ENCODE assay signal across 8 cellular contexts in genomic region chr5:174910245-174910737, GRCh38.
DNase-seq lines count a peak whose midpoint lies in the region; ATAC-seq, FAIRE-seq and TF ChIP-seq lines count a peak whose summit lies in the region.

No MANE protein-coding gene starts in this region.

- CTCF ChIA-PET in HepG2 (lab: Yijun Ruan, JAX; ENCODE audit: low intra/inter-chr PET ratio, low total read pairs): interaction anchor here (3.1 kb wide), 1 partner anchor 26 kb away, joined by 17 read pairs; no protein-coding TSS in a partner anchor

- ATAC-seq in HG02623 (IDR thresholded peaks at IDR 0.05; ENCODE audit: unreplicated experiment) (peak; percentile 82), HepG2 (peak; percentile 99)

- TF ChIP-seq POLR2A in HepG2 (IDR thresholded peaks at IDR 0.05; ENCODE audit: insufficient read depth in 1 of 2, low read depth in 2 of 2, low read length in 2 of 2): no peak

- H3K9me3 ChIP-seq in HepG2 (ENCODE audit: low read length): no peaks in the 10 kb centered on the region

- intact Hi-C loops in HepG2 (cut with micrococcal nuclease; ENCODE audit: unreplicated experiment): no loop called here

- no peak overlapping the region for H3K27ac ChIP-seq in HepG2 (ENCODE audit: extremely low read length, insufficient read depth, low read length)

- no peaks in the 10 kb centered on the region for H3K79me2 ChIP-seq in HepG2 (ENCODE audit: insufficient read depth, low read length)

- TF ChIP-seq RAD21 in HepG2 (CRISPR knock-in tag; IDR thresholded peaks at IDR 0.05): peak; percentile 69

- H2AFZ ChIP-seq in HepG2 (ENCODE audit: low read length): no peak overlapping the region

- H3K4me3 ChIP-seq in HepG2 (replicated peaks in 1 of 3; ENCODE audit: insufficient read depth in 1 of 3, low read depth in 2 of 3, low read length in 3 of 3): no peak overlapping the region

- TF ChIP-seq EP300 in HepG2 (IDR thresholded peaks at IDR 0.05; ENCODE audit: low read depth in 2 of 2, low read length in 2 of 2) (no peak), HepG2 (CRISPR knock-in tag; IDR thresholded peaks at IDR 0.05; ENCODE audit: borderline replicate concordance) (no peak)

- in situ Hi-C loops in HepG2 (cut with HindIII; ENCODE audit: extremely low pct_ligation_motif_present, low pct_unique_long_range_greater_than_20kb): no loop called here

- POLR2A ChIA-PET in HepG2 (lab: Yijun Ruan, JAX): no interaction called here

- 0 out of 5 replicates have a peak, but pooled peaks cover 0 to 9% of the 10 kb centered on the region in 2 experiments for H3K27me3 ChIP-seq in HepG2 (ENCODE audit: control insufficient read depth in 1 of 2, insufficient read depth in 2 of 2, low read length in 2 of 2)

- H3K4me1 ChIP-seq in HepG2 (ENCODE audit: insufficient read depth, low read length): peaks cover 4% of the 10 kb centered on the region; the same call in 1 of the 2 replicates

- 0 out of 2 replicates have a peak overlapping the region, but pooled peaks have one; percentile 29 for H3K4me2 ChIP-seq in HepG2 (ENCODE audit: low read depth, low read length)

- no TSS peak for BruUV-seq in HepG2 (replicated peaks; lab: Mats Ljungman, UMichigan)

- H3K36me3 ChIP-seq in HepG2 (replicated peaks in 1 of 2; ENCODE audit: control insufficient read depth in 1 of 2, insufficient read depth in 2 of 2, low read length in 2 of 2): no peaks in the 10 kb centered on the region

- no peaks in the 10 kb centered on the region for H4K20me1 ChIP-seq in HepG2 (ENCODE audit: insufficient read depth, low read length)

- peak; percentile 32 for DNase-seq in NCI-H2171 treated with DMSO at 0.1 percent for 48 hours (lab: John Stamatoyannopoulos, UW)
- DNase-seq in NCI-H2171 (lab: John Stamatoyannopoulos, UW): no peak
- peak; percentile 1 to 18 for DNase-seq in NCI-H1930 (lab: John Stamatoyannopoulos, UW)
- DNase-seq in activated CD4-positive, CD25-positive, alpha-beta regulatory T cell treated with anti-CD3 and anti-CD28 coated beads, Interleukin-2, amount 50 U/mL, for 16 hours (ENCODE audit: low read depth, low spot score): peak; percentile 6
- DNase-seq in cerebellar cortex (ENCODE audit: low spot score): peak; percentile 46
- DNase-seq in HepG2 (ENCODE audit: low spot score): peak; percentile 36
- peak; percentile 26 to 58 (median 36) for DNase-seq in stimulated activated CD4-positive, alpha-beta T cell treated with anti-CD3 and anti-CD28 coated beads, TNF-alpha, amount 100 ng/mL, for 24 hours (ENCODE audit: low read depth in 3 of 3)

- WGBS in HepG2 (ENCODE audit: low lambda C conversion rate): 2% methylated on average over 16 of the region's 17 CpGs

- FAIRE-seq in HepG2 (lab: Jason Lieb, UNC): peak; percentile 73

- H3K9ac ChIP-seq in HepG2 (ENCODE audit: insufficient read depth, low read depth, low read length): no peak overlapping the region

- peak; percentile 94 for TF ChIP-seq CTCF in HepG2 (CRISPR knock-in tag; IDR thresholded peaks at IDR 0.05)

TF ChIP-seq in HepG2, 621 proteins besides CTCF, POLR2A, EP300 and RAD21 (continues in another document):
- TF ChIP-seq MAX (IDR thresholded peaks at IDR 0.05) (no peak), NFATC3 (CRISPR knock-in tag; IDR thresholded peaks at IDR 0.05) (no peak), GABPB1 (CRISPR knock-in tag; IDR thresholded peaks at IDR 0.05) (peak; percentile 45), ZNF280B (CRISPR knock-in tag; IDR thresholded peaks at IDR 0.05; ENCODE audit: borderline replicate concordance) (no peak), TEF (CRISPR knock-in tag; IDR thresholded peaks at IDR 0.05) (no peak), MATR3 (CRISPR knock-in tag; IDR thresholded peaks at IDR 0.05) (no peak), IKZF5 (CRISPR knock-in tag; IDR thresholded peaks at IDR 0.05) (no peak), ZNF512B (CRISPR knock-in tag; IDR thresholded peaks at IDR 0.05; ENCODE audit: borderline replicate concordance) (0 out of 2 replicates have a peak, but pooled peaks have one; percentile 31), ZSCAN31 (CRISPR knock-in tag; IDR thresholded peaks at IDR 0.05; ENCODE audit: low read depth) (no peak), ZFY (CRISPR knock-in tag; IDR thresholded peaks at IDR 0.05) (no peak), STAG1 (CRISPR knock-in tag; IDR thresholded peaks at IDR 0.05) (peak; percentile 84), KDM2A (CRISPR knock-in tag; IDR thresholded peaks at IDR 0.05; ENCODE audit: borderline replicate concordance, low read depth) (peak; percentile 73; the same call in 1 of the 2 replicates), ZNF768 (CRISPR knock-in tag; IDR thresholded peaks at IDR 0.05) (0 out of 2 replicates have a peak, but pooled peaks have one; percentile 15)
